ENCODE assay signal across 8 cellular contexts in genomic region chr6:30742316-30743098, GRCh38. TPM values are rescaled to one million over a fixed set of nuclear protein-coding genes. Genes with fewer than 3 reads are reported as not detected.
DNase-seq lines count a peak whose midpoint lies in the region; ATAC-seq and TF ChIP-seq lines count a peak whose summit lies in the region.

FLOT1 (minus strand) TSS chr6:30742687; CDS start chr6:30742189, 498 bp downstream.

- no peak for TF ChIP-seq CTCF in Peyer's patch (IDR thresholded peaks at IDR 0.05)

- H3K9me3 ChIP-seq in Peyer's patch (no peaks in the 10 kb centered on the region), muscle layer of duodenum (ENCODE audit: control insufficient read depth in 1 of 2, low read length in 2 of 2) (no peaks in the 10 kb centered on the region)

- no peak for TF ChIP-seq RAD21 in Ishikawa (IDR thresholded peaks at IDR 0.05; ENCODE audit: low read depth)

- TF ChIP-seq POLR2A in Peyer's patch (IDR thresholded peaks at IDR 0.05): peak; percentile 66 to 86

- H3K27ac ChIP-seq in Peyer's patch (peak within 1 kb of the TSS; percentile 84 to 96 (median 92)), muscle layer of duodenum (ENCODE audit: low read length) (peak within 1 kb of the TSS; percentile 99)

- DNase-seq in D341Med (ENCODE audit: low spot score): peak; percentile 92
- DNase-seq in Peyer's patch: peak; percentile 94 to 99 (median 98)
- DNase-seq in activated T-cell treated with anti-CD3 and anti-CD28 coated beads, Interleukin-2, amount 50 U/mL, for 48 hours: peak; percentile 99
- DNase-seq in stimulated activated CD8-positive, alpha-beta memory T cell treated with anti-CD3 and anti-CD28 coated beads, Interleukin-7, amount 100 ng/mL, for 24 hours (ENCODE audit: low read depth): peak; percentile 89

- H3K27me3 ChIP-seq in Peyer's patch (no peaks in the 10 kb centered on the region), muscle layer of duodenum (ENCODE audit: low read depth, low read length) (no peaks in the 10 kb centered on the region)

- H3K4me3 ChIP-seq in Peyer's patch: peak within 1 kb of the TSS; percentile 74 to 98 (median 92)
- H3K4me3 ChIP-seq in muscle layer of duodenum (ENCODE audit: low read depth in 1 of 2, low read length in 2 of 2): peak within 1 kb of the TSS; percentile 78 to 99

- peaks cover 0 to 34% (median 0%) of the 10 kb centered on the region in 3 donors for H3K36me3 ChIP-seq in Peyer's patch
- peaks cover 27 to 36% of the 10 kb centered on the region in 2 donors for H3K36me3 ChIP-seq in muscle layer of duodenum (ENCODE audit: control insufficient read depth in 1 of 2, insufficient read depth in 2 of 2, low read length in 2 of 2)

- H3K4me1 ChIP-seq in Peyer's patch (peaks cover 3 to 45% (median 15%) of the 10 kb centered on the region in 4 donors), muscle layer of duodenum (ENCODE audit: control insufficient read depth in 1 of 2, insufficient read depth in 2 of 2, low read length in 2 of 2) (peaks cover 8 to 29% of the 10 kb centered on the region in 2 donors)

- ATAC-seq in GM21515 (IDR thresholded peaks at IDR 0.05; ENCODE audit: unreplicated experiment): peak; percentile 61
- peak; percentile 82 for ATAC-seq in esophagus mucosa

- TF ChIP-seq EP300 in Ishikawa (IDR thresholded peaks at IDR 0.05; ENCODE audit: borderline replicate concordance): peak; percentile 91

TF ChIP-seq in Ishikawa, 13 proteins besides CTCF, POLR2A, EP300 and RAD21:
- TF ChIP-seq NFIC (IDR thresholded peaks at IDR 0.05) (peak; percentile 75), ZBTB7A (IDR thresholded peaks at IDR 0.05; ENCODE audit: low read depth) (peak; percentile 65; the same call in 1 of the 2 replicates), REST (IDR thresholded peaks at IDR 0.05; ENCODE audit: low read depth) (no peak), TAF1 (IDR thresholded peaks at IDR 0.05; ENCODE audit: low read depth) (peak; percentile 61), EGR1 (IDR thresholded peaks at IDR 0.05) (peak; percentile 98), CEBPB (IDR thresholded peaks at IDR 0.05) (peak; percentile 98), FOXM1 (IDR thresholded peaks at IDR 0.05; ENCODE audit: borderline replicate concordance, low read depth) (peak; percentile 71), YY1 (IDR thresholded peaks at IDR 0.05; ENCODE audit: low read depth) (no peak; the same call in 1 of the 2 replicates), CREB1 (IDR thresholded peaks at IDR 0.05; ENCODE audit: low read depth) (no peak; the same call in 1 of the 2 replicates), TCF12 (IDR thresholded peaks at IDR 0.05; ENCODE audit: low read depth) (peak; percentile 92), TEAD4 (IDR thresholded peaks at IDR 0.05) (peak; percentile 61; the same call in 1 of the 2 replicates), USF1 (IDR thresholded peaks at IDR 0.05) (0 out of 2 replicates have a peak, but pooled peaks have one; percentile 13), MAX (IDR thresholded peaks at IDR 0.05) (no peak; the same call in 1 of the 2 replicates)

RNA-seq across cellular contexts. Expression of gene FLOT1, which starts in this region (rescaled TPM):
- 100 to 1,000 TPM in 2 of 4 donors, 10 to 100 TPM in 2; 74.1 to 151 (median 100) TPM for total RNA-seq in Peyer's patch
- total RNA-seq in esophagus mucosa: 75.0 TPM

Comparison
In these comparisons a context has a peak if more than half of its experiments do, and no peak if none do; other contexts are left out.
1. Peak in every context shown above with its lines: DNase-seq, ATAC-seq, H3K4me3 ChIP-seq and H3K27ac ChIP-seq.